ENCODE assay signal across 1 cellular context in the genomic region with DNA sequence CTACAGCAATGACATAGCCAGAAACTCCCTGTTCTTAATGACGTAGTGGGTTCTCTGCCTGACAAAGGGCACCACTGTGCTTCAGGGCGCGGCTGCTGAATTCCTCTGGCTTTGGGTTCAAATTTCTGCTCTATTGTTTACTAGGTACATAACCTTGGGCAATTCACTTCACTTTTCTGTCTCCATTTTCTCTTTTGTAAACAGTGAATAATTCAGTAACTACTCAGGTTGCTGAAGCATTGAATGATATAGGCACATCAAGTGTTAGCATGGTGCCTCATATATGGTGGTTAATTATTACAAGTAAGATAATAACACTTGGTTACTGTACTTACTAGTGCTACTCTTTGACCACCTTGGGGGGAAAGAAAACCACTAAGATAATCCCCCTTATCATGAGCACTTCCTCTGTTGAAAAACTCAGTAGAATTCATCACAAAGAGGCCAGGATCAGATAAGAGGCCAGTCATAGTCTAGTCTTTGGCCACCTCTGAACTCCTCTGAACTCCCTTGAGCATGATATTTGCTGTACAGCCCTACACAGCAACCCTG.
A peak's percentile ranks its signal among the peaks of the same experiment; 100 is the strongest.
TF ChIP-seq lines count a peak whose summit lies in the region.

No MANE protein-coding gene starts in this region.

TF ChIP-seq in HepG2, 621 proteins besides CTCF, POLR2A, EP300 and RAD21 (continued from another document and continues in another):
- TF ChIP-seq, protein P1, sequence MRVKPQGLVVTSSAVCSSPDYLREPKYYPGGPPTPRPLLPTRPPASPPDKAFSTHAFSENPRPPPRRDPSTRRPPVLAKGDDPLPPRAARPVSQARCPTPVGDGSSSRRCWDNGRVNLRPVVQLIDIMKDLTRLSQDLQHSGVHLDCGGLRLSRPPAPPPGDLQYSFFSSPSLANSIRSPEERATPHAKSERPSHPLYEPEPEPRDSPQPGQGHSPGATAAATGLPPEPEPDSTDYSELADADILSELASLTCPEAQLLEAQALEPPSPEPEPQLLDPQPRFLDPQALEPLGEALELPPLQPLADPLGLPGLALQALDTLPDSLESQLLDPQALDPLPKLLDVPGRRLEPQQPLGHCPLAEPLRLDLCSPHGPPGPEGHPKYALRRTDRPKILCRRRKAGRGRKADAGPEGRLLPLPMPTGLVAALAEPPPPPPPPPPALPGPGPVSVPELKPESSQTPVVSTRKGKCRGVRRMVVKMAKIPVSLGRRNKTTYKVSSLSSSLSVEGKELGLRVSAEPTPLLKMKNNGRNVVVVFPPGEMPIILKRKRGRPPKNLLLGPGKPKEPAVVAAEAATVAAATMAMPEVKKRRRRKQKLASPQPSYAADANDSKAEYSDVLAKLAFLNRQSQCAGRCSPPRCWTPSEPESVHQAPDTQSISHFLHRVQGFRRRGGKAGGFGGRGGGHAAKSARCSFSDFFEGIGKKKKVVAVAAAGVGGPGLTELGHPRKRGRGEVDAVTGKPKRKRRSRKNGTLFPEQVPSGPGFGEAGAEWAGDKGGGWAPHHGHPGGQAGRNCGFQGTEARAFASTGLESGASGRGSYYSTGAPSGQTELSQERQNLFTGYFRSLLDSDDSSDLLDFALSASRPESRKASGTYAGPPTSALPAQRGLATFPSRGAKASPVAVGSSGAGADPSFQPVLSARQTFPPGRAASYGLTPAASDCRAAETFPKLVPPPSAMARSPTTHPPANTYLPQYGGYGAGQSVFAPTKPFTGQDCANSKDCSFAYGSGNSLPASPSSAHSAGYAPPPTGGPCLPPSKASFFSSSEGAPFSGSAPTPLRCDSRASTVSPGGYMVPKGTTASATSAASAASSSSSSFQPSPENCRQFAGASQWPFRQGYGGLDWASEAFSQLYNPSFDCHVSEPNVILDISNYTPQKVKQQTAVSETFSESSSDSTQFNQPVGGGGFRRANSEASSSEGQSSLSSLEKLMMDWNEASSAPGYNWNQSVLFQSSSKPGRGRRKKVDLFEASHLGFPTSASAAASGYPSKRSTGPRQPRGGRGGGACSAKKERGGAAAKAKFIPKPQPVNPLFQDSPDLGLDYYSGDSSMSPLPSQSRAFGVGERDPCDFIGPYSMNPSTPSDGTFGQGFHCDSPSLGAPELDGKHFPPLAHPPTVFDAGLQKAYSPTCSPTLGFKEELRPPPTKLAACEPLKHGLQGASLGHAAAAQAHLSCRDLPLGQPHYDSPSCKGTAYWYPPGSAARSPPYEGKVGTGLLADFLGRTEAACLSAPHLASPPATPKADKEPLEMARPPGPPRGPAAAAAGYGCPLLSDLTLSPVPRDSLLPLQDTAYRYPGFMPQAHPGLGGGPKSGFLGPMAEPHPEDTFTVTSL (CRISPR knock-in tag; IDR thresholded peaks at IDR 0.05; ENCODE audit: borderline replicate concordance) = peak; percentile 97
- TF ChIP-seq, protein P2, sequence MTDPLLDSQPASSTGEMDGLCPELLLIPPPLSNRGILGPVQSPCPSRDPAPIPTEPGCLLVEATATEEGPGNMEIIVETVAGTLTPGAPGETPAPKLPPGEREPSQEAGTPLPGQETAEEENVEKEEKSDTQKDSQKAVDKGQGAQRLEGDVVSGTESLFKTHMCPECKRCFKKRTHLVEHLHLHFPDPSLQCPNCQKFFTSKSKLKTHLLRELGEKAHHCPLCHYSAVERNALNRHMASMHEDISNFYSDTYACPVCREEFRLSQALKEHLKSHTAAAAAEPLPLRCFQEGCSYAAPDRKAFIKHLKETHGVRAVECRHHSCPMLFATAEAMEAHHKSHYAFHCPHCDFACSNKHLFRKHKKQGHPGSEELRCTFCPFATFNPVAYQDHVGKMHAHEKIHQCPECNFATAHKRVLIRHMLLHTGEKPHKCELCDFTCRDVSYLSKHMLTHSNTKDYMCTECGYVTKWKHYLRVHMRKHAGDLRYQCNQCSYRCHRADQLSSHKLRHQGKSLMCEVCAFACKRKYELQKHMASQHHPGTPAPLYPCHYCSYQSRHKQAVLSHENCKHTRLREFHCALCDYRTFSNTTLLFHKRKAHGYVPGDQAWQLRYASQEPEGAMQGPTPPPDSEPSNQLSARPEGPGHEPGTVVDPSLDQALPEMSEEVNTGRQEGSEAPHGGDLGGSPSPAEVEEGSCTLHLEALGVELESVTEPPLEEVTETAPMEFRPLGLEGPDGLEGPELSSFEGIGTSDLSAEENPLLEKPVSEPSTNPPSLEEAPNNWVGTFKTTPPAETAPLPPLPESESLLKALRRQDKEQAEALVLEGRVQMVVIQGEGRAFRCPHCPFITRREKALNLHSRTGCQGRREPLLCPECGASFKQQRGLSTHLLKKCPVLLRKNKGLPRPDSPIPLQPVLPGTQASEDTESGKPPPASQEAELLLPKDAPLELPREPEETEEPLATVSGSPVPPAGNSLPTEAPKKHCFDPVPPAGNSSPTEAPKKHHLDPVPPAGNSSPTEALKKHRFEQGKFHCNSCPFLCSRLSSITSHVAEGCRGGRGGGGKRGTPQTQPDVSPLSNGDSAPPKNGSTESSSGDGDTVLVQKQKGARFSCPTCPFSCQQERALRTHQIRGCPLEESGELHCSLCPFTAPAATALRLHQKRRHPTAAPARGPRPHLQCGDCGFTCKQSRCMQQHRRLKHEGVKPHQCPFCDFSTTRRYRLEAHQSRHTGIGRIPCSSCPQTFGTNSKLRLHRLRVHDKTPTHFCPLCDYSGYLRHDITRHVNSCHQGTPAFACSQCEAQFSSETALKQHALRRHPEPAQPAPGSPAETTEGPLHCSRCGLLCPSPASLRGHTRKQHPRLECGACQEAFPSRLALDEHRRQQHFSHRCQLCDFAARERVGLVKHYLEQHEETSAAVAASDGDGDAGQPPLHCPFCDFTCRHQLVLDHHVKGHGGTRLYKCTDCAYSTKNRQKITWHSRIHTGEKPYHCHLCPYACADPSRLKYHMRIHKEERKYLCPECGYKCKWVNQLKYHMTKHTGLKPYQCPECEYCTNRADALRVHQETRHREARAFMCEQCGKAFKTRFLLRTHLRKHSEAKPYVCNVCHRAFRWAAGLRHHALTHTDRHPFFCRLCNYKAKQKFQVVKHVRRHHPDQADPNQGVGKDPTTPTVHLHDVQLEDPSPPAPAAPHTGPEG (CRISPR knock-in tag; IDR thresholded peaks at IDR 0.05) = no peak
- TF ChIP-seq, protein P3, sequence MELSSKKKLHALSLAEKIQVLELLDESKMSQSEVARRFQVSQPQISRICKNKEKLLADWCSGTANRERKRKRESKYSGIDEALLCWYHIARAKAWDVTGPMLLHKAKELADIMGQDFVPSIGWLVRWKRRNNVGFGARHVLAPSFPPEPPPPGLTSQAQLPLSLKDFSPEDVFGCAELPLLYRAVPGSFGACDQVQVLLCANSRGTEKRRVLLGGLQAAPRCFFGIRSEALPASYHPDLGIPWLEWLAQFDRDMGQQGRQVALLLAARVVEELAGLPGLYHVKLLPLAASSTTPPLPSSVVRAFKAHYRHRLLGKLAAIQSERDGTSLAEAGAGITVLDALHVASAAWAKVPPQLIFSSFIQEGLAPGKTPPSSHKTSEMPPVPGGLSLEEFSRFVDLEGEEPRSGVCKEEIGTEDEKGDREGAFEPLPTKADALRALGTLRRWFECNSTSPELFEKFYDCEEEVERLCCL (CRISPR knock-in tag; IDR thresholded peaks at IDR 0.05; ENCODE audit: borderline replicate concordance) = no peak
- TF ChIP-seq, protein P4, sequence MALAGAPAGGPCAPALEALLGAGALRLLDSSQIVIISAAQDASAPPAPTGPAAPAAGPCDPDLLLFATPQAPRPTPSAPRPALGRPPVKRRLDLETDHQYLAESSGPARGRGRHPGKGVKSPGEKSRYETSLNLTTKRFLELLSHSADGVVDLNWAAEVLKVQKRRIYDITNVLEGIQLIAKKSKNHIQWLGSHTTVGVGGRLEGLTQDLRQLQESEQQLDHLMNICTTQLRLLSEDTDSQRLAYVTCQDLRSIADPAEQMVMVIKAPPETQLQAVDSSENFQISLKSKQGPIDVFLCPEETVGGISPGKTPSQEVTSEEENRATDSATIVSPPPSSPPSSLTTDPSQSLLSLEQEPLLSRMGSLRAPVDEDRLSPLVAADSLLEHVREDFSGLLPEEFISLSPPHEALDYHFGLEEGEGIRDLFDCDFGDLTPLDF (CRISPR knock-in tag; IDR thresholded peaks at IDR 0.05) = no peak
- TF ChIP-seq ZKSCAN8 (CRISPR knock-in tag; IDR thresholded peaks at IDR 0.05; ENCODE audit: borderline replicate concordance) = peak; percentile 78
- peak; percentile 93; the same call in 1 of the 2 replicates for TF ChIP-seq EHMT2 (IDR thresholded peaks at IDR 0.05; ENCODE audit: borderline replicate concordance, low read depth, low read length)
- no peak for TF ChIP-seq ZNF761 (CRISPR knock-in tag; conservative IDR thresholded peaks at IDR 0.05)
- no peak for TF ChIP-seq MLLT10 (CRISPR knock-in tag; IDR thresholded peaks at IDR 0.05)
- TF ChIP-seq MEIS2 (CRISPR knock-in tag; IDR thresholded peaks at IDR 0.05) = 0 out of 2 replicates have a peak, but pooled peaks have one; percentile 22
- no peak for TF ChIP-seq ZNF776 (CRISPR knock-in tag; IDR thresholded peaks at IDR 0.05)
- TF ChIP-seq, protein P5, sequence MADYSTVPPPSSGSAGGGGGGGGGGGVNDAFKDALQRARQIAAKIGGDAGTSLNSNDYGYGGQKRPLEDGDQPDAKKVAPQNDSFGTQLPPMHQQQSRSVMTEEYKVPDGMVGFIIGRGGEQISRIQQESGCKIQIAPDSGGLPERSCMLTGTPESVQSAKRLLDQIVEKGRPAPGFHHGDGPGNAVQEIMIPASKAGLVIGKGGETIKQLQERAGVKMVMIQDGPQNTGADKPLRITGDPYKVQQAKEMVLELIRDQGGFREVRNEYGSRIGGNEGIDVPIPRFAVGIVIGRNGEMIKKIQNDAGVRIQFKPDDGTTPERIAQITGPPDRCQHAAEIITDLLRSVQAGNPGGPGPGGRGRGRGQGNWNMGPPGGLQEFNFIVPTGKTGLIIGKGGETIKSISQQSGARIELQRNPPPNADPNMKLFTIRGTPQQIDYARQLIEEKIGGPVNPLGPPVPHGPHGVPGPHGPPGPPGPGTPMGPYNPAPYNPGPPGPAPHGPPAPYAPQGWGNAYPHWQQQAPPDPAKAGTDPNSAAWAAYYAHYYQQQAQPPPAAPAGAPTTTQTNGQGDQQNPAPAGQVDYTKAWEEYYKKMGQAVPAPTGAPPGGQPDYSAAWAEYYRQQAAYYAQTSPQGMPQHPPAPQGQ (CRISPR knock-in tag; IDR thresholded peaks at IDR 0.05; ENCODE audit: borderline replicate concordance) = no peak
- TF ChIP-seq ZFP41 (CRISPR knock-in tag; IDR thresholded peaks at IDR 0.05; ENCODE audit: borderline replicate concordance) = no peak
- no peak for TF ChIP-seq ZNF121 (CRISPR knock-in tag; IDR thresholded peaks at IDR 0.05)
- TF ChIP-seq, protein P6, sequence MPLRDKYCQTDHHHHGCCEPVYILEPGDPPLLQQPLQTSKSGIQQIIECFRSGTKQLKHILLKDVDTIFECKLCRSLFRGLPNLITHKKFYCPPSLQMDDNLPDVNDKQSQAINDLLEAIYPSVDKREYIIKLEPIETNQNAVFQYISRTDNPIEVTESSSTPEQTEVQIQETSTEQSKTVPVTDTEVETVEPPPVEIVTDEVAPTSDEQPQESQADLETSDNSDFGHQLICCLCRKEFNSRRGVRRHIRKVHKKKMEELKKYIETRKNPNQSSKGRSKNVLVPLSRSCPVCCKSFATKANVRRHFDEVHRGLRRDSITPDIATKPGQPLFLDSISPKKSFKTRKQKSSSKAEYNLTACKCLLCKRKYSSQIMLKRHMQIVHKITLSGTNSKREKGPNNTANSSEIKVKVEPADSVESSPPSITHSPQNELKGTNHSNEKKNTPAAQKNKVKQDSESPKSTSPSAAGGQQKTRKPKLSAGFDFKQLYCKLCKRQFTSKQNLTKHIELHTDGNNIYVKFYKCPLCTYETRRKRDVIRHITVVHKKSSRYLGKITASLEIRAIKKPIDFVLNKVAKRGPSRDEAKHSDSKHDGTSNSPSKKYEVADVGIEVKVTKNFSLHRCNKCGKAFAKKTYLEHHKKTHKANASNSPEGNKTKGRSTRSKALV (CRISPR knock-in tag; IDR thresholded peaks at IDR 0.05) = no peak
- TF ChIP-seq ZNF563 (CRISPR knock-in tag; IDR thresholded peaks at IDR 0.05) = no peak
- TF ChIP-seq RFX3 (CRISPR knock-in tag; IDR thresholded peaks at IDR 0.05) = no peak
- TF ChIP-seq MED8 (CRISPR knock-in tag; IDR thresholded peaks at IDR 0.05; ENCODE audit: insufficient replicate concordance) = peak; percentile 50
- TF ChIP-seq CCAR2 (optimal IDR thresholded peaks at IDR 0.05; ENCODE audit: low read depth, low read length) = no peak
- TF ChIP-seq ZNF720 (CRISPR knock-in tag; IDR thresholded peaks at IDR 0.05) = no peak
- TF ChIP-seq, protein P7, sequence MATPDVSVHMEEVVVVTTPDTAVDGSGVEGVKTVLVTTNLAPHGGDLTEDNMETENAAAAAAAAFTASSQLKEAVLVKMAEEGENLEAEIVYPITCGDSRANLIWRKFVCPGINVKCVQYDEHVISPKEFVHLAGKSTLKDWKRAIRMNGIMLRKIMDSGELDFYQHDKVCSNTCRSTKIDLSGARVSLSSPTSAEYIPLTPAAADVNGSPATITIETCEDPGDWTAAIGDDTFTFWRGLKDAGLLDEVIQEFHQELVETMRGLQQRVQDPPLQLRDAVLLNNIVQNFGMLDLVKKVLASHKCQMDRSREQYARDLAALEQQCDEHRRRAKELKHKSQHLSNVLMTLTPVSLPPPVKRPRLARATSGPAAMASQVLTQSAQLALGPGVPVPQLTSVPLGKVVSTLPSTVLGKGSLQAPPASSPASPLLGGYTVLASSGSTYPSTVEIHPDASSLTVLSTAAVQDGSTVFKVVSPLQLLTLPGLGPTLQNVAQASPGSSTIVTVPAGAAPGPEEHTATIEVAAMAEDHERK (CRISPR knock-in tag; IDR thresholded peaks at IDR 0.05; ENCODE audit: low read depth) = no peak
- TF ChIP-seq, protein P8, sequence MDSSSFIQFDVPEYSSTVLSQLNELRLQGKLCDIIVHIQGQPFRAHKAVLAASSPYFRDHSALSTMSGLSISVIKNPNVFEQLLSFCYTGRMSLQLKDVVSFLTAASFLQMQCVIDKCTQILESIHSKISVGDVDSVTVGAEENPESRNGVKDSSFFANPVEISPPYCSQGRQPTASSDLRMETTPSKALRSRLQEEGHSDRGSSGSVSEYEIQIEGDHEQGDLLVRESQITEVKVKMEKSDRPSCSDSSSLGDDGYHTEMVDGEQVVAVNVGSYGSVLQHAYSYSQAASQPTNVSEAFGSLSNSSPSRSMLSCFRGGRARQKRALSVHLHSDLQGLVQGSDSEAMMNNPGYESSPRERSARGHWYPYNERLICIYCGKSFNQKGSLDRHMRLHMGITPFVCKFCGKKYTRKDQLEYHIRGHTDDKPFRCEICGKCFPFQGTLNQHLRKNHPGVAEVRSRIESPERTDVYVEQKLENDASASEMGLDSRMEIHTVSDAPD (CRISPR knock-in tag; IDR thresholded peaks at IDR 0.05) = no peak
- no peak for TF ChIP-seq THYN1 (CRISPR knock-in tag; IDR thresholded peaks at IDR 0.05; ENCODE audit: borderline replicate concordance, low read depth)
- TF ChIP-seq, protein P9, sequence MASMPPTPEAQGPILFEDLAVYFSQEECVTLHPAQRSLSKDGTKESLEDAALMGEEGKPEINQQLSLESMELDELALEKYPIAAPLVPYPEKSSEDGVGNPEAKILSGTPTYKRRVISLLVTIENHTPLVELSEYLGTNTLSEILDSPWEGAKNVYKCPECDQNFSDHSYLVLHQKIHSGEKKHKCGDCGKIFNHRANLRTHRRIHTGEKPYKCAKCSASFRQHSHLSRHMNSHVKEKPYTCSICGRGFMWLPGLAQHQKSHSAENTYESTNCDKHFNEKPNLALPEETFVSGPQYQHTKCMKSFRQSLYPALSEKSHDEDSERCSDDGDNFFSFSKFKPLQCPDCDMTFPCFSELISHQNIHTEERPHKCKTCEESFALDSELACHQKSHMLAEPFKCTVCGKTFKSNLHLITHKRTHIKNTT (CRISPR knock-in tag; IDR thresholded peaks at IDR 0.05) = no peak
- no peak for TF ChIP-seq ZC3H13 (CRISPR knock-in tag; IDR thresholded peaks at IDR 0.05)
- TF ChIP-seq ZNF138 (CRISPR knock-in tag; IDR thresholded peaks at IDR 0.05; ENCODE audit: low read depth) = no peak
- no peak for TF ChIP-seq ZNF788 (CRISPR knock-in tag; IDR thresholded peaks at IDR 0.05; ENCODE audit: borderline replicate concordance)
- no peak for TF ChIP-seq ZNF329 (CRISPR knock-in tag; IDR thresholded peaks at IDR 0.05; ENCODE audit: low read depth)
- 0 out of 2 replicates have a peak, but pooled peaks have one; percentile 33 for TF ChIP-seq ELF4 (CRISPR knock-in tag; IDR thresholded peaks at IDR 0.05; ENCODE audit: borderline replicate concordance)
- TF ChIP-seq PHF20 (CRISPR knock-in tag; IDR thresholded peaks at IDR 0.05) = no peak
